ENCODE assay signal across 26 cellular contexts in the genomic region with DNA sequence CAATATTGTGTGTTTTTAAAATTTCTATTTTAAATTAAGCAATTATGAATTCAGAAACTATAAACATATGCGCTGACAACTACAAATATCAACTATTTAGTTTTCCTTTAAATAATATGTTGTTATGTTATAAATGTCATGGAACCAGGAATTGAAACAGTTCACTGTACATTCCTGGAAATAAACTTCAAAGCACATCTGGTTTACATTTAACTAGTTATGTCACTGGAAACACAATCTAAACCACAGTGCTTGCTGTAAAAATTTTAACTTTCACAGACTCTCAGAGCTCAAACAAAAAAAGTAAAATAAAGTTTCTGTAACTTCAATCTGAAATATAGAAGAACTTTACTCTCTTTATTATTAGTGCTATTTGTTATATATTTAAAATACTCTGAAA.
DNase-seq lines count a peak whose midpoint lies in the region; ATAC-seq, FAIRE-seq and TF ChIP-seq lines count a peak whose summit lies in the region.
"Had no signal": no experiment of that assay in that cellular context is flagged by ENCODE, and none has a peak within 500 bp of the region (broad histone marks: within the 10 kb centered on the region; RNA-seq: fewer than 3 reads in every experiment).

No MANE protein-coding gene starts in this region.

- no peaks in the 10 kb centered on the region for H3K27me3 Mint-ChIP-seq in activated CD8-positive, alpha-beta memory T cell treated with anti-CD3 and anti-CD28 coated beads, Interleukin-2, amount 10 ng/mL, durations not matched to agents 7 days and 5 days
- H3K27me3 Mint-ChIP-seq: activated CD4-positive, alpha-beta T cell treated with anti-CD3 and anti-CD28 coated beads, Interleukin-2, amount 10 ng/mL, durations not matched to agents 7 days and 5 days; memory B cell had no signal

- no peaks in the 10 kb centered on the region for H3K27me3 ChIP-seq in HepG2 (ENCODE audit: control insufficient read depth in 1 of 2, insufficient read depth in 2 of 2, low read length in 2 of 2)
- H3K27me3 ChIP-seq in right lobe of liver: no peaks in the 10 kb centered on the region
- no peaks in the 10 kb centered on the region for H3K27me3 ChIP-seq in testis
- H3K27me3 ChIP-seq: BLaER1, vagina had no signal

- H3K4me2 ChIP-seq in HepG2 (ENCODE audit: low read depth, low read length): no peak overlapping the region
- H3K4me2 ChIP-seq: BLaER1 had no signal

- TF ChIP-seq CTCF in HepG2 (CRISPR knock-in tag; IDR thresholded peaks at IDR 0.05) (no peak), right lobe of liver (IDR thresholded peaks at IDR 0.05) (no peak), testis (IDR thresholded peaks at IDR 0.05) (no peak)

- no TSS peak for BruUV-seq in HepG2 (replicated peaks; lab: Mats Ljungman, UMichigan)

- WGBS in HepG2 (ENCODE audit: low lambda C conversion rate): 30% methylated on average over 1 of the region's 1 CpG
- 79% methylated on average over 1 of the region's 1 CpG for WGBS in right lobe of liver (ENCODE audit: insufficient coverage, low coverage, low lambda C conversion rate, missing lambda C conversion rate)
- 82 to 95% methylated on average over 1 of the region's 1 CpG for WGBS in testis, 2 donors

- no peak overlapping the region for H2AFZ ChIP-seq in HepG2 (ENCODE audit: low read length)

- no peak for FAIRE-seq in HepG2 (lab: Jason Lieb, UNC)
- FAIRE-seq: frontal cortex had no signal

- H3K9me3 Mint-ChIP-seq in activated CD8-positive, alpha-beta memory T cell treated with anti-CD3 and anti-CD28 coated beads, Interleukin-2, amount 10 ng/mL, durations not matched to agents 7 days and 5 days (ENCODE audit: low read depth): no peaks in the 10 kb centered on the region
- H3K9me3 Mint-ChIP-seq: activated CD4-positive, alpha-beta T cell treated with anti-CD3 and anti-CD28 coated beads, Interleukin-2, amount 10 ng/mL, durations not matched to agents 7 days and 5 days; memory B cell had no signal

- TF ChIP-seq POLR2A in HepG2 (IDR thresholded peaks at IDR 0.05; ENCODE audit: insufficient read depth in 1 of 2, low read depth in 2 of 2, low read length in 2 of 2) (no peak), right lobe of liver (IDR thresholded peaks at IDR 0.05) (no peak), testis (IDR thresholded peaks at IDR 0.05) (no peak)

- no peak overlapping the region for H3K27ac ChIP-seq in HepG2 (ENCODE audit: extremely low read length, insufficient read depth, low read length)
- no peak overlapping the region for H3K27ac ChIP-seq in right lobe of liver
- no peak overlapping the region for H3K27ac ChIP-seq in testis
- H3K27ac ChIP-seq: BLaER1, dorsolateral prefrontal cortex, prostate gland, vagina had no signal

- H3K36me3 ChIP-seq in HepG2 (replicated peaks in 1 of 2; ENCODE audit: control insufficient read depth in 1 of 2, insufficient read depth in 2 of 2, low read length in 2 of 2) (no peaks in the 10 kb centered on the region), right lobe of liver (no peaks in the 10 kb centered on the region), testis (ENCODE audit: low read depth, missing control alignments) (no peaks in the 10 kb centered on the region)
- H3K36me3 ChIP-seq: BLaER1, prostate gland, vagina had no signal

- H3K9me3 ChIP-seq in HepG2 (ENCODE audit: low read length) (no peaks in the 10 kb centered on the region), right lobe of liver (no peaks in the 10 kb centered on the region), testis (no peaks in the 10 kb centered on the region)
- H3K9me3 ChIP-seq: BLaER1, prostate gland, vagina had no signal

- H3K4me1 ChIP-seq in HepG2 (ENCODE audit: insufficient read depth, low read length): 0 out of 2 replicates have a peak, but pooled peaks cover 7% of the 10 kb centered on the region
- no peaks in the 10 kb centered on the region for H3K4me1 ChIP-seq in right lobe of liver
- no peaks in the 10 kb centered on the region for H3K4me1 ChIP-seq in testis
- H3K4me1 ChIP-seq: BLaER1, prostate gland, vagina had no signal

- H3K4me3 ChIP-seq in HepG2 (replicated peaks in 1 of 3; ENCODE audit: insufficient read depth in 1 of 3, low read depth in 2 of 3, low read length in 3 of 3) (no peak overlapping the region), right lobe of liver (no peak overlapping the region), testis (no peak overlapping the region)
- H3K4me3 ChIP-seq: BLaER1, dorsolateral prefrontal cortex, prostate gland, vagina had no signal

- CTCF ChIA-PET in HepG2 (lab: Yijun Ruan, JAX; ENCODE audit: low intra/inter-chr PET ratio, low total read pairs): no interaction called here
- CTCF ChIA-PET in activated CD8-positive, alpha-beta memory T cell treated with anti-CD3 and anti-CD28 coated beads, Interleukin-2, amount 10 ng/mL, durations not matched to agents 7 days and 5 days (lab: Charles Lee): no interaction called here

- no peak overlapping the region for H3K4me3 Mint-ChIP-seq in activated CD8-positive, alpha-beta memory T cell treated with anti-CD3 and anti-CD28 coated beads, Interleukin-2, amount 10 ng/mL, durations not matched to agents 7 days and 5 days
- H3K4me3 Mint-ChIP-seq: activated CD4-positive, alpha-beta T cell treated with anti-CD3 and anti-CD28 coated beads, Interleukin-2, amount 10 ng/mL, durations not matched to agents 7 days and 5 days; memory B cell had no signal

- TF ChIP-seq RAD21 in HepG2 (CRISPR knock-in tag; IDR thresholded peaks at IDR 0.05): no peak

- no peaks in the 10 kb centered on the region for H3K79me2 ChIP-seq in HepG2 (ENCODE audit: insufficient read depth, low read length)

- in situ Hi-C loops in HepG2 (cut with HindIII; ENCODE audit: extremely low pct_ligation_motif_present, low pct_unique_long_range_greater_than_20kb): no loop called here

- ATAC-seq in HepG2 (no peak), right lobe of liver (no peak)
- ATAC-seq in activated CD8-positive, alpha-beta memory T cell treated with anti-CD3 and anti-CD28 coated beads, Interleukin-2, amount 10 ng/mL, durations not matched to agents 7 days and 5 days: no peak
- ATAC-seq: left cardiac atrium; stimulated activated naive CD8-positive, alpha-beta T cell treated with anti-CD3 and anti-CD28 coated beads, Interleukin-15, Interleukin-2, amounts not matched to agents 100 U/mL and 50 U/mL, for 24 hours had no signal

- DNase-seq in HepG2 (ENCODE audit: low spot score): no peak
- DNase-seq in right lobe of liver: no peak
- peak; percentile 38 for DNase-seq in dedifferentiated amniotic fluid mesenchymal stem cell (ENCODE audit: extremely low spot score)
- DNase-seq in left kidney (ENCODE audit: low read depth, low spot score): peak; percentile 15
- no peak for DNase-seq in testis
- DNase-seq in cortex of kidney (lab: John Stamatoyannopoulos, UW): no peak
- no peak for DNase-seq in pons (ENCODE audit: low spot score)
- DNase-seq in activated CD8-positive, alpha-beta memory T cell treated with anti-CD3 and anti-CD28 coated beads, Interleukin-2, amount 10 ng/mL, durations not matched to agents 7 days and 5 days: no peak
- DNase-seq: activated CD4-positive, alpha-beta T cell treated with anti-CD3 and anti-CD28 coated beads, Interleukin-2, amount 10 ng/mL, durations not matched to agents 7 days and 5 days; activated naive CD4-positive, alpha-beta T cell treated with anti-CD3 and anti-CD28 coated beads, Interleukin-2, amount 50 U/mL, for 16 hours; amygdala; central memory CD4-positive, alpha-beta T cell; DMS53; dorsolateral prefrontal cortex; GDM1; hippocampal formation; left cardiac atrium; NCI-H1048; NCI-H1694; stimulated activated naive CD8-positive, alpha-beta T cell treated with anti-CD3 and anti-CD28 coated beads, Interleukin-15, Interleukin-2, amounts not matched to agents 100 U/mL and 50 U/mL, for 24 hours; T1000 had no signal

- POLR2A ChIA-PET in HepG2 (lab: Yijun Ruan, JAX): no interaction called here

- no peak overlapping the region for H3K27ac Mint-ChIP-seq in activated CD8-positive, alpha-beta memory T cell treated with anti-CD3 and anti-CD28 coated beads, Interleukin-2, amount 10 ng/mL, durations not matched to agents 7 days and 5 days
- H3K27ac Mint-ChIP-seq: activated CD4-positive, alpha-beta T cell treated with anti-CD3 and anti-CD28 coated beads, Interleukin-2, amount 10 ng/mL, durations not matched to agents 7 days and 5 days; memory B cell had no signal

- no peaks in the 10 kb centered on the region for H4K20me1 ChIP-seq in HepG2 (ENCODE audit: insufficient read depth, low read length)
- H4K20me1 ChIP-seq: BLaER1 had no signal

- no peaks in the 10 kb centered on the region for H3K4me1 Mint-ChIP-seq in activated CD8-positive, alpha-beta memory T cell treated with anti-CD3 and anti-CD28 coated beads, Interleukin-2, amount 10 ng/mL, durations not matched to agents 7 days and 5 days
- H3K4me1 Mint-ChIP-seq: activated CD4-positive, alpha-beta T cell treated with anti-CD3 and anti-CD28 coated beads, Interleukin-2, amount 10 ng/mL, durations not matched to agents 7 days and 5 days; memory B cell had no signal

- no peak for TF ChIP-seq EP300 in HepG2 (IDR thresholded peaks at IDR 0.05; ENCODE audit: low read depth in 2 of 2, low read length in 2 of 2)
- TF ChIP-seq EP300 in HepG2 (CRISPR knock-in tag; IDR thresholded peaks at IDR 0.05; ENCODE audit: borderline replicate concordance): no peak

- no peaks in the 10 kb centered on the region for H3K36me3 Mint-ChIP-seq in activated CD8-positive, alpha-beta memory T cell treated with anti-CD3 and anti-CD28 coated beads, Interleukin-2, amount 10 ng/mL, durations not matched to agents 7 days and 5 days
- H3K36me3 Mint-ChIP-seq: memory B cell had no signal

- no peak overlapping the region for H3K9ac ChIP-seq in HepG2 (ENCODE audit: insufficient read depth, low read depth, low read length)
- H3K9ac ChIP-seq: BLaER1 had no signal

- intact Hi-C loops in HepG2 (cut with micrococcal nuclease; ENCODE audit: unreplicated experiment): no loop called here
- intact Hi-C loops in right lobe of liver (cut with DNase I): no loop called here
- intact Hi-C loops in testis (cut with DNase I; ENCODE audit: low total_unique reads): no loop called here

TF ChIP-seq in HepG2, 621 proteins besides CTCF, POLR2A, EP300 and RAD21 (continues in another document):
- TF ChIP-seq KAT2B (IDR thresholded peaks at IDR 0.05; ENCODE audit: borderline replicate concordance, low read depth, low read length) (no peak), ZBTB42 (CRISPR knock-in tag; IDR thresholded peaks at IDR 0.05) (no peak), ZNF556 (CRISPR knock-in tag; IDR thresholded peaks at IDR 0.05; ENCODE audit: borderline replicate concordance) (no peak), BCL6 (CRISPR knock-in tag; IDR thresholded peaks at IDR 0.05) (0 out of 2 replicates have a peak, but pooled peaks have one; percentile 15)
- TF ChIP-seq, protein P1, sequence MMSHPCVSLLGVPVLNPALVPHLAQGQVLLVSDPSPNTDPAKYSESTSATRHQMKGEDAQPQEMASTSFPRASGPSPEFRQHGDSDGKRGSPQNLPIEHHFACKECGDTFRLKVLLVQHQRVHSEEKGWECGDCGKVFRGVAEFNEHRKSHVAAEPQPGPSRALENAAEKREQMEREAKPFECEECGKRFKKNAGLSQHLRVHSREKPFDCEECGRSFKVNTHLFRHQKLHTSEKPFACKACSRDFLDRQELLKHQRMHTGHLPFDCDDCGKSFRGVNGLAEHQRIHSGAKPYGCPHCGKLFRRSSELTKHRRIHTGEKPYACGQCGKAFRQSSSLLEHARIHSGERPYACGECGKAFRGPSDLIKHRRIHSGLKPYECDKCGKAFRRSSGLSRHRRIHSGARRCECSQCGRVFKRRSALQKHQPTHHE (CRISPR knock-in tag; IDR thresholded peaks at IDR 0.05; ENCODE audit: borderline replicate concordance): no peak

Comparison
In these comparisons a context has a peak if more than half of its experiments do, and no peak if none do; other contexts are left out.
1. DNase-seq: peak in dedifferentiated amniotic fluid mesenchymal stem cell (single experiment) and left kidney (single experiment); none in HepG2 (single experiment), right lobe of liver (0 of 3), testis (single experiment), cortex of kidney (single experiment), pons (single experiment) and activated CD8-positive, alpha-beta memory T cell treated with anti-CD3 and anti-CD28 coated beads, Interleukin-2, amount 10 ng/mL, durations not matched to agents 7 days and 5 days (single experiment).